ENCODE assay signal across 24 cellular contexts in the genomic region with DNA sequence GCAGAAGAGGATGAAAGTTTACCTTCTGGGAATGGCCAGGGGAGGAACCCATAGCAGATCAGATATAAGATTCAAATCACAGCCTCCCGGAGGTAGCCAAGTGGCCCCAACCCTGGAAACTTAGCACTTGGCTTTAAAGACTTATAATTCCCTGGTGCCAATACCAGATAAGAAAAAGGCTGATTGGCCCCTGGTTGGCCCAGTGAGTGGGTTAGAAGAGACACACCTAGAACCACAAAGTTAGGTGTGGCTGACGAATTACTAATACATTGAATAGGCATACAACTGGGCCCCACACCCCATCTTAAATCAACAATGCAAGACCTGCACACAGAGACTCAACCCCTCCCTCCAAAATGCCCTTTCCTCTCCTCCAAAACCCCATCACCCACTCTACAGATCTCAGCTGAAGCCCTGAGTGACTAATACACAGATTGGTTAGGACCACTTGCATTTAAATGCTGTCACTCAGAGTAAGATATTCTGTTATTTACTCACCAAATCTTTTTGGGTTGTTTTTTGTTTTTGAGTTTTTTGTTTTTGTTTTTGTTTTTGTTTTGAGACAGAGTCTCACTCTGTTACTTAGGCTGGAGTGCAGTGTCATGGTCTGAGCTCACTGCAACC.
DNase-seq lines count a peak whose midpoint lies in the region; ATAC-seq, FAIRE-seq and TF ChIP-seq lines count a peak whose summit lies in the region.
"Had no signal": no experiment of that assay in that cellular context is flagged by ENCODE, and none has a peak within 500 bp of the region (broad histone marks: within the 10 kb centered on the region; RNA-seq: fewer than 3 reads in every experiment).

No MANE protein-coding gene starts in this region.

- no peak overlapping the region for H3K4me2 ChIP-seq in K562 (ENCODE audit: insufficient read depth, low read length)
- H3K4me2 ChIP-seq: smooth muscle cell had no signal

- H3K9ac ChIP-seq in K562 (ENCODE audit: insufficient read depth in 1 of 2, low read depth in 2 of 2, low read length in 2 of 2) (no peak overlapping the region), mucosa of rectum (ENCODE audit: low read depth in 1 of 2, low read length in 2 of 2) (no peak overlapping the region)

- in situ Hi-C loops in K562 (cut with MboI): no loop called here

- H3K79me2 ChIP-seq in K562 (ENCODE audit: control insufficient read depth, insufficient read depth, low read length): no peaks in the 10 kb centered on the region

- TF ChIP-seq POLR2A in K562 (conservative IDR thresholded peaks at IDR 0.05): no peak

- H3K27me3 ChIP-seq in K562 (ENCODE audit: control insufficient read depth in 2 of 2, insufficient read depth in 2 of 2, low read length in 2 of 2) (no peaks in the 10 kb centered on the region), mucosa of rectum (ENCODE audit: control insufficient read depth in 2 of 2, insufficient read depth in 2 of 2, low read length in 2 of 2) (no peaks in the 10 kb centered on the region)
- H3K27me3 ChIP-seq: suprapubic skin had no signal

- CTCF ChIA-PET in K562 (lab: Yijun Ruan, JAX; ENCODE audit: low intra/inter-chr PET ratio): no interaction called here

- no peaks in the 10 kb centered on the region for H3K9me1 ChIP-seq in K562 (ENCODE audit: control insufficient read depth, insufficient read depth, low read length)

- no peak for TF ChIP-seq RAD21 in K562 (CRISPR knock-in tag; conservative IDR thresholded peaks at IDR 0.05 in 1 of 2, IDR thresholded peaks at IDR 0.05 in 1 of 2)

- no peak for TF ChIP-seq CTCF in K562 (IDR thresholded peaks at IDR 0.05 in 2 of 3, conservative IDR thresholded peaks at IDR 0.05 in 1 of 3; ENCODE audit: insufficient read depth in 2 of 3, low read depth in 1 of 3, low read length in 3 of 3)

- H4K20me1 ChIP-seq in K562 (replicated peaks; ENCODE audit: control insufficient read depth, insufficient read depth, low read length): no peaks in the 10 kb centered on the region

- H3K27ac ChIP-seq in K562 (ENCODE audit: extremely low read depth, low read depth, low read length) (no peak overlapping the region), mucosa of rectum (ENCODE audit: low read depth in 2 of 2, low read length in 2 of 2) (peak overlapping the region; percentile 19 to 63)
- H3K27ac ChIP-seq: HL-60, suprapubic skin had no signal

- H3K36me3 ChIP-seq in K562 (ENCODE audit: control insufficient read depth, insufficient read depth, low read length) (no peaks in the 10 kb centered on the region), mucosa of rectum (ENCODE audit: control insufficient read depth in 2 of 2, insufficient read depth in 2 of 2, low read length in 2 of 2) (no peaks in the 10 kb centered on the region)
- H3K36me3 ChIP-seq: suprapubic skin had no signal

- BruUV-seq in K562 (replicated peaks; lab: Mats Ljungman, UMichigan): no TSS peak

- POLR2A ChIA-PET in K562 (lab: Yijun Ruan, JAX): no interaction called here

- DNase-seq in Daoy (ENCODE audit: low read depth) (peak; percentile 9), HPDE6-E6E7 (ENCODE audit: extremely low spot score) (peak; percentile 44), K562 (ENCODE audit: extremely low read depth in 1 of 4, low spot score in 3 of 4) (no peak), NCI-H2171 (lab: John Stamatoyannopoulos, UW) (no peak), SHP77 treated with DMSO at 0.1 percent for 48 hours (lab: John Stamatoyannopoulos, UW) (no peak)
- DNase-seq: activated CD4-positive, alpha-beta memory T cell treated with anti-CD3 and anti-CD28 coated beads for 36 hours; activated naive CD4-positive, alpha-beta T cell; C1 segment of cervical spinal cord; DMS79 treated with DMSO at 0.1 percent for 48 hours; glutamatergic neuron; kidney; NCI-H1694; NCI-H510A treated with DMSO at 0.1 percent for 48 hours; SIG-M5; stimulated activated CD4-positive, alpha-beta T cell treated with anti-CD3 and anti-CD28 coated beads, Interleukin-1b, Interleukin-23, amount 100 ng/mL, for 48 hours; SW 1271 had no signal

- H2AFZ ChIP-seq in K562 (ENCODE audit: low read depth, low read length): no peak overlapping the region

- no peak overlapping the region for H3K4me3 ChIP-seq in K562
- H3K4me3 ChIP-seq in mucosa of rectum (ENCODE audit: low read length in 2 of 2): no peak overlapping the region
- H3K4me3 ChIP-seq: smooth muscle cell, suprapubic skin had no signal

- no peak for TF ChIP-seq EP300 in K562 (IDR thresholded peaks at IDR 0.05; ENCODE audit: low read length)

- no peak for FAIRE-seq in K562 (lab: Jason Lieb, UNC)
- FAIRE-seq: GM18507, HepG2, kidney had no signal

- H3K9me3 ChIP-seq in K562 (replicated peaks; ENCODE audit: control insufficient read depth, insufficient read depth, low read depth, low read length): no peaks in the 10 kb centered on the region
- no peaks in the 10 kb centered on the region for H3K9me3 ChIP-seq in mucosa of rectum (ENCODE audit: control insufficient read depth in 2 of 2, low read length in 2 of 2)
- H3K9me3 ChIP-seq: suprapubic skin had no signal

- intact Hi-C loops in K562 (cut with micrococcal nuclease): loop anchor here (5.0 kb wide), 1 partner anchor 692 kb away; no protein-coding TSS in a partner anchor

- H3K4me1 ChIP-seq in K562 (replicated peaks in 1 of 2; ENCODE audit: control insufficient read depth in 2 of 2, insufficient read depth in 2 of 2, low read length in 2 of 2) (peaks cover 20% of the 10 kb centered on the region in 2 experiments), mucosa of rectum (ENCODE audit: control insufficient read depth in 2 of 2, insufficient read depth in 2 of 2, low read length in 2 of 2) (peaks cover 0 to 9% of the 10 kb centered on the region in 2 donors)

- no peak for ATAC-seq in K562
- ATAC-seq in GM21737 (IDR thresholded peaks at IDR 0.05; ENCODE audit: unreplicated experiment): no peak
- ATAC-seq: HepG2; natural killer cell treated with Interleukin-12 subunit alpha and Interleukin-12 subunit beta and Interleukin-15 and Interleukin-18, amount 100 ng/mL, for 72 hours had no signal

- 23% methylated on average over 2 of the region's 2 CpGs for WGBS in K562 (ENCODE audit: insufficient coverage, low coverage, missing lambda C conversion rate)

TF ChIP-seq in K562, 482 proteins besides CTCF, POLR2A, EP300 and RAD21:
- no peak for TF ChIP-seq ETV1 (tag; conservative IDR thresholded peaks at IDR 0.05; ENCODE audit: low read depth)
- TF ChIP-seq, protein P1, sequence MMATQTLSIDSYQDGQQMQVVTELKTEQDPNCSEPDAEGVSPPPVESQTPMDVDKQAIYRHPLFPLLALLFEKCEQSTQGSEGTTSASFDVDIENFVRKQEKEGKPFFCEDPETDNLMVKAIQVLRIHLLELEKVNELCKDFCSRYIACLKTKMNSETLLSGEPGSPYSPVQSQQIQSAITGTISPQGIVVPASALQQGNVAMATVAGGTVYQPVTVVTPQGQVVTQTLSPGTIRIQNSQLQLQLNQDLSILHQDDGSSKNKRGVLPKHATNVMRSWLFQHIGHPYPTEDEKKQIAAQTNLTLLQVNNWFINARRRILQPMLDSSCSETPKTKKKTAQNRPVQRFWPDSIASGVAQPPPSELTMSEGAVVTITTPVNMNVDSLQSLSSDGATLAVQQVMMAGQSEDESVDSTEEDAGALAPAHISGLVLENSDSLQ (IDR thresholded peaks at IDR 0.05): peak; percentile 77

Comparison
In these comparisons a context has a peak if more than half of its experiments do, and no peak if none do; other contexts are left out.
1. DNase-seq: peak in Daoy (single experiment) and HPDE6-E6E7 (single experiment); none in K562 (0 of 4), NCI-H2171 (single experiment) and SHP77 treated with DMSO at 0.1 percent for 48 hours (single experiment).